16 cellular contexts compared by ENCODE assay signal in the genomic region with DNA sequence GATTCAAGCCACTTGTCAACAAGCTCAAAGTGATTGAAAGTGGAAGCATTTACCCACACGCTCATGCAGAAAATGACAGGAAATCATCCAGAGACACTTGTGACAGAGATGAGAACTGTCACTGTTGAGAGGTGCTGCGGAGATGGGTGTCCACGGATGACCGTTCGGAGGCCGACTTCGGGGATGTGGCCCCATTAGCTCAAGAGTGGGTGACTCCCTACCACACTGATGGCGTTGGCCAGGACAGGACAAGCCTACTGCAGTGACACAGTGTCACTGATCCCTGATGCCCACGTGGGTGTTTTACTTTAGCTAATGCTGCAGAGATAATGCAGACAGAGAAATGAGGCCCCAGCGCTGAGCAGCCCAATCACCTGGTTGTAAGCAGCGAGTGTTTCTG.
A peak's percentile ranks its signal among the peaks of the same experiment; 100 is the strongest.
DNase-seq lines count a peak whose midpoint lies in the region; ATAC-seq and FAIRE-seq lines count a peak whose summit lies in the region.
"Had no signal": no experiment of that assay in that cellular context is flagged by ENCODE, and none has a peak within 500 bp of the region (broad histone marks: within the 10 kb centered on the region; RNA-seq: fewer than 3 reads in every experiment).

No MANE protein-coding gene starts in this region.

- no peaks in the 10 kb centered on the region for H3K9me3 ChIP-seq in right cardiac atrium (ENCODE audit: control insufficient read depth, low read length)
- H3K9me3 ChIP-seq: right lobe of liver had no signal

- WGBS in right cardiac atrium = 59% methylated on average over 11 of the region's 11 CpGs

- intact Hi-C loops in right cardiac atrium (cut with DNase I) = no loop called here

- H3K27me3 Mint-ChIP-seq in activated CD8-positive, alpha-beta T cell treated with anti-CD3 and anti-CD28 coated beads, Interleukin-2, amount 10 ng/mL, durations not matched to agents 7 days and 5 days (ENCODE audit: low read depth) = no peaks in the 10 kb centered on the region

- H3K36me3 Mint-ChIP-seq in activated CD8-positive, alpha-beta T cell treated with anti-CD3 and anti-CD28 coated beads, Interleukin-2, amount 10 ng/mL, durations not matched to agents 7 days and 5 days (ENCODE audit: low read depth) = no peaks in the 10 kb centered on the region

- peak overlapping the region; percentile 44 for H3K27ac Mint-ChIP-seq in activated CD8-positive, alpha-beta T cell treated with anti-CD3 and anti-CD28 coated beads, Interleukin-2, amount 10 ng/mL, durations not matched to agents 7 days and 5 days

- peaks cover 11% of the 10 kb centered on the region for H3K4me1 Mint-ChIP-seq in activated CD8-positive, alpha-beta T cell treated with anti-CD3 and anti-CD28 coated beads, Interleukin-2, amount 10 ng/mL, durations not matched to agents 7 days and 5 days (ENCODE audit: low read depth)

- peak; percentile 40 for DNase-seq in activated CD4-positive, alpha-beta T cell treated with anti-CD3 and anti-CD28 coated beads for 48 hours
- no peak for DNase-seq in activated CD4-positive, alpha-beta T cell treated with anti-CD3 and anti-CD28 coated beads for 1 hour
- DNase-seq in GM18507 (ENCODE audit: extremely low spot score, insufficient read length, low read depth) (no peak), right cardiac atrium (peak; percentile 64 to 82 (median 78)), NCI-H345 (lab: John Stamatoyannopoulos, UW) (no peak)
- no peak for DNase-seq in activated CD8-positive, alpha-beta T cell treated with anti-CD3 and anti-CD28 coated beads, Interleukin-2, amount 10 ng/mL, durations not matched to agents 7 days and 5 days
- DNase-seq: activated gamma-delta T cell, head of caudate nucleus, islet precursor cell, NCI-H2107, occipital lobe, right lobe of liver, trophoblast cell had no signal

- H3K4me3 Mint-ChIP-seq in activated CD8-positive, alpha-beta T cell treated with anti-CD3 and anti-CD28 coated beads, Interleukin-2, amount 10 ng/mL, durations not matched to agents 7 days and 5 days = no peak overlapping the region

- H3K9me3 Mint-ChIP-seq in activated CD8-positive, alpha-beta T cell treated with anti-CD3 and anti-CD28 coated beads, Interleukin-2, amount 10 ng/mL, durations not matched to agents 7 days and 5 days (ENCODE audit: insufficient read depth) = no peaks in the 10 kb centered on the region

- H3K4me1 ChIP-seq in right cardiac atrium (ENCODE audit: control insufficient read depth, insufficient read depth, low read length) = peaks cover 5% of the 10 kb centered on the region
- H3K4me1 ChIP-seq: right lobe of liver had no signal

- ATAC-seq in activated CD8-positive, alpha-beta T cell treated with anti-CD3 and anti-CD28 coated beads, Interleukin-2, amount 10 ng/mL, durations not matched to agents 7 days and 5 days = no peak
- peak; percentile 85 to 88 for ATAC-seq in right cardiac atrium
- ATAC-seq in HG03025 (IDR thresholded peaks at IDR 0.05; ENCODE audit: low FRiP score, unreplicated experiment) = no peak
- no peak for ATAC-seq in GM19397 (IDR thresholded peaks at IDR 0.05; ENCODE audit: unreplicated experiment)
- ATAC-seq: right lobe of liver had no signal

- peak overlapping the region; percentile 26 for H3K27ac ChIP-seq in right cardiac atrium (ENCODE audit: low read length)
- H3K27ac ChIP-seq: right lobe of liver had no signal

- POLR2A ChIA-PET in activated CD8-positive, alpha-beta T cell treated with anti-CD3 and anti-CD28 coated beads, Interleukin-2, amount 10 ng/mL, durations not matched to agents 7 days and 5 days (lab: Charles Lee) = interaction anchor here (0.7 to 1.2 kb wide), 5 partner anchors 17 to 225 kb away, joined by 3 to 7 read pairs (median 3); no protein-coding TSS in a partner anchor

- CTCF ChIA-PET in activated CD8-positive, alpha-beta T cell treated with anti-CD3 and anti-CD28 coated beads, Interleukin-2, amount 10 ng/mL, durations not matched to agents 7 days and 5 days (lab: Charles Lee) = interaction anchor here (1.5 kb wide), 1 partner anchor 9 kb away, joined by 6 read pairs; no protein-coding TSS in a partner anchor

- no peaks in the 10 kb centered on the region for H3K27me3 ChIP-seq in right cardiac atrium (ENCODE audit: control insufficient read depth, insufficient read depth)
- H3K27me3 ChIP-seq: right lobe of liver had no signal

- H3K4me3 ChIP-seq in right cardiac atrium (ENCODE audit: low read length) = no peak overlapping the region
- H3K4me3 ChIP-seq: right lobe of liver had no signal

- FAIRE-seq in GM18507 (lab: Jason Lieb, UNC) = peak; percentile 45
- FAIRE-seq: A204.1 had no signal

Comparison
In these comparisons a context has a peak if more than half of its experiments do, and no peak if none do; other contexts are left out.
1. DNase-seq: peak in activated CD4-positive, alpha-beta T cell treated with anti-CD3 and anti-CD28 coated beads for 48 hours (single experiment) and right cardiac atrium (3 of 3); none in activated CD4-positive, alpha-beta T cell treated with anti-CD3 and anti-CD28 coated beads for 1 hour (single experiment), GM18507 (single experiment), activated CD8-positive, alpha-beta T cell treated with anti-CD3 and anti-CD28 coated beads, Interleukin-2, amount 10 ng/mL, durations not matched to agents 7 days and 5 days (single experiment) and NCI-H345 (single experiment).
2. ATAC-seq: peak in right cardiac atrium (2 of 2); none in activated CD8-positive, alpha-beta T cell treated with anti-CD3 and anti-CD28 coated beads, Interleukin-2, amount 10 ng/mL, durations not matched to agents 7 days and 5 days (single experiment), HG03025 (single experiment) and GM19397 (single experiment).